7 cellular contexts compared by ENCODE assay signal in genomic region chrX:21926527-21927278, GRCh38. TPM values are rescaled to one million over a fixed set of nuclear protein-coding genes. Genes with fewer than 3 reads are reported as not detected.
DNase-seq lines count a peak whose midpoint lies in the region; ATAC-seq and FAIRE-seq lines count a peak whose summit lies in the region.

No MANE protein-coding gene starts in this region.

- CTCF ChIA-PET in activated CD4-positive, alpha-beta memory T cell treated with anti-CD3 and anti-CD28 coated beads for 36 hours (lab: Charles Lee) = interaction anchor here (0.7 kb wide), 1 partner anchor 38 kb away, joined by 3 read pairs; no protein-coding TSS in a partner anchor
- CTCF ChIA-PET in activated CD4-positive, alpha-beta T cell treated with anti-CD3 and anti-CD28 coated beads, Interleukin-2, amount 10 ng/mL, durations not matched to agents 7 days and 5 days (lab: Charles Lee) = interaction anchor here (0.6 kb wide), 1 partner anchor 12 kb away, joined by 3 read pairs; no protein-coding TSS in a partner anchor

- H3K27ac Mint-ChIP-seq in activated CD4-positive, alpha-beta memory T cell treated with anti-CD3 and anti-CD28 coated beads for 36 hours = peak overlapping the region; percentile 62
- no peak overlapping the region for H3K27ac Mint-ChIP-seq in activated CD4-positive, alpha-beta T cell treated with anti-CD3 and anti-CD28 coated beads, Interleukin-2, amount 10 ng/mL, durations not matched to agents 7 days and 5 days

- POLR2A ChIA-PET in activated CD4-positive, alpha-beta memory T cell treated with anti-CD3 and anti-CD28 coated beads for 36 hours (lab: Charles Lee) = interaction anchor here (0.6 kb wide), 1 partner anchor 15 kb away, joined by 5 read pairs; no protein-coding TSS in a partner anchor
- POLR2A ChIA-PET in activated CD4-positive, alpha-beta T cell treated with anti-CD3 and anti-CD28 coated beads, Interleukin-2, amount 10 ng/mL, durations not matched to agents 7 days and 5 days (lab: Charles Lee) = interaction anchor here (0.6 kb wide), 1 partner anchor 241 kb away, joined by 4 read pairs; no protein-coding TSS in a partner anchor

- H3K4me1 Mint-ChIP-seq in activated CD4-positive, alpha-beta memory T cell treated with anti-CD3 and anti-CD28 coated beads for 36 hours (ENCODE audit: low read depth) = peaks cover 32% of the 10 kb centered on the region
- H3K4me1 Mint-ChIP-seq in activated CD4-positive, alpha-beta T cell treated with anti-CD3 and anti-CD28 coated beads, Interleukin-2, amount 10 ng/mL, durations not matched to agents 7 days and 5 days = peaks cover 23% of the 10 kb centered on the region

- no peaks in the 10 kb centered on the region for H3K36me3 Mint-ChIP-seq in activated CD4-positive, alpha-beta memory T cell treated with anti-CD3 and anti-CD28 coated beads for 36 hours
- H3K36me3 Mint-ChIP-seq in activated CD4-positive, alpha-beta T cell treated with anti-CD3 and anti-CD28 coated beads, Interleukin-2, amount 10 ng/mL, durations not matched to agents 7 days and 5 days (ENCODE audit: low read depth) = peaks cover 10% of the 10 kb centered on the region

- ATAC-seq in GM18873 (IDR thresholded peaks at IDR 0.05; ENCODE audit: low FRiP score, unreplicated experiment) = peak; percentile 73
- ATAC-seq in HG03439 (IDR thresholded peaks at IDR 0.05; ENCODE audit: unreplicated experiment) = peak; percentile 73
- no peak for ATAC-seq in HG02588 (IDR thresholded peaks at IDR 0.05; ENCODE audit: unreplicated experiment)

- DNase-seq in activated CD4-positive, alpha-beta memory T cell treated with anti-CD3 and anti-CD28 coated beads for 36 hours = no peak
- no peak for DNase-seq in stimulated activated CD4-positive, alpha-beta T cell treated with anti-CD3 and anti-CD28 coated beads, Interleukin-4, amount 100 ng/mL, for 24 hours
- DNase-seq in activated CD4-positive, alpha-beta T cell treated with anti-CD3 and anti-CD28 coated beads, Interleukin-2, amount 10 ng/mL, durations not matched to agents 7 days and 5 days = no peak

- no peak overlapping the region for H3K4me3 Mint-ChIP-seq in activated CD4-positive, alpha-beta memory T cell treated with anti-CD3 and anti-CD28 coated beads for 36 hours
- H3K4me3 Mint-ChIP-seq in activated CD4-positive, alpha-beta T cell treated with anti-CD3 and anti-CD28 coated beads, Interleukin-2, amount 10 ng/mL, durations not matched to agents 7 days and 5 days = no peak overlapping the region

- FAIRE-seq in islet of Langerhans (lab: Jason Lieb, UNC) = peak; percentile 88

- H3K27me3 Mint-ChIP-seq in activated CD4-positive, alpha-beta memory T cell treated with anti-CD3 and anti-CD28 coated beads for 36 hours = no peaks in the 10 kb centered on the region
- no peaks in the 10 kb centered on the region for H3K27me3 Mint-ChIP-seq in activated CD4-positive, alpha-beta T cell treated with anti-CD3 and anti-CD28 coated beads, Interleukin-2, amount 10 ng/mL, durations not matched to agents 7 days and 5 days

- no peaks in the 10 kb centered on the region for H3K9me3 Mint-ChIP-seq in activated CD4-positive, alpha-beta memory T cell treated with anti-CD3 and anti-CD28 coated beads for 36 hours
- peaks cover 2% of the 10 kb centered on the region for H3K9me3 Mint-ChIP-seq in activated CD4-positive, alpha-beta T cell treated with anti-CD3 and anti-CD28 coated beads, Interleukin-2, amount 10 ng/mL, durations not matched to agents 7 days and 5 days

- intact Hi-C loops in activated CD4-positive, alpha-beta memory T cell treated with anti-CD3 and anti-CD28 coated beads for 36 hours (cut with micrococcal nuclease) = loop anchor here (1.0 to 5.0 kb wide), 3 partner anchors 14 to 86 kb away; partner anchors contain the start of gene SMS

RNA-seq across cellular contexts. Expression of gene SMS, which starts 13.8 kb away (rescaled TPM):
- 100 to 1,000 TPM; 119 to 120 TPM for total RNA-seq in activated CD4-positive, alpha-beta memory T cell treated with anti-CD3 and anti-CD28 coated beads for 36 hours
- 10 to 100 TPM; 55.4 to 60.8 TPM for total RNA-seq in activated CD4-positive, alpha-beta T cell treated with anti-CD3 and anti-CD28 coated beads, Interleukin-2, amount 10 ng/mL, durations not matched to agents 7 days and 5 days
